In genomic region chr4:52637116-52637515, GRCh38 we compare ENCODE assay signal across 22 cellular contexts.
"Had no signal": no experiment of that assay in that cellular context is flagged by ENCODE, and none has a peak within 500 bp of the region (broad histone marks: within the 10 kb centered on the region; RNA-seq: fewer than 3 reads in every experiment).

No MANE protein-coding gene starts in this region.

- DNase-seq: effector memory CD4-positive, alpha-beta T cell; gastrocnemius medialis; kidney; left cardiac atrium; left ventricle myocardium inferior; mesendoderm; naive thymus-derived CD8-positive, alpha-beta T cell; nucleus accumbens; pancreas; psoas muscle; retina; small intestine; stimulated activated CD4-positive, alpha-beta T cell treated with anti-CD3 and anti-CD28 coated beads, Interleukin-12 subunit alpha, Interleukin-12 subunit beta, amount 100 ng/mL, for 4 hours; stimulated activated naive CD8-positive, alpha-beta T cell treated with anti-CD3 and anti-CD28 coated beads, Interleukin-15, Interleukin-2, amounts not matched to agents 100 U/mL and 50 U/mL, for 24 hours; thyroid gland; upper lobe of left lung had no signal

- H3K4me1 ChIP-seq: neural progenitor cell had no signal

- H3K27me3 ChIP-seq: gastrocnemius medialis, hepatocyte, neural progenitor cell, pancreas, suprapubic skin, thyroid gland, upper lobe of left lung, vagina had no signal

- H3K9me3 ChIP-seq: gastrocnemius medialis, left ventricle myocardium inferior, pancreas, psoas muscle, suprapubic skin, thyroid gland, upper lobe of left lung, vagina had no signal

- H3K27ac ChIP-seq: gastrocnemius medialis, hepatocyte, left ventricle myocardium inferior, neural progenitor cell, pancreas, psoas muscle, suprapubic skin, thyroid gland, upper lobe of left lung, vagina had no signal

- H3K4me3 Mint-ChIP-seq: naive thymus-derived CD8-positive, alpha-beta T cell; neural progenitor cell had no signal

- H3K36me3 ChIP-seq: gastrocnemius medialis, left ventricle myocardium inferior, neural progenitor cell, pancreas, suprapubic skin, thyroid gland, upper lobe of left lung, vagina had no signal

- H3K4me3 ChIP-seq: gastrocnemius medialis, hepatocyte, left ventricle myocardium inferior, lung, neural progenitor cell, pancreas, psoas muscle, suprapubic skin, thyroid gland, upper lobe of left lung, vagina had no signal

- H3K27ac Mint-ChIP-seq: naive thymus-derived CD8-positive, alpha-beta T cell; neural progenitor cell had no signal

- ATAC-seq: esophagus mucosa; gastrocnemius medialis; left cardiac atrium; naive thymus-derived CD8-positive, alpha-beta T cell; pancreas; psoas muscle; stimulated activated naive CD8-positive, alpha-beta T cell treated with anti-CD3 and anti-CD28 coated beads, Interleukin-15, Interleukin-2, amounts not matched to agents 100 U/mL and 50 U/mL, for 24 hours had no signal
